ENCODE assay signal across 8 cellular contexts in the genomic region with DNA sequence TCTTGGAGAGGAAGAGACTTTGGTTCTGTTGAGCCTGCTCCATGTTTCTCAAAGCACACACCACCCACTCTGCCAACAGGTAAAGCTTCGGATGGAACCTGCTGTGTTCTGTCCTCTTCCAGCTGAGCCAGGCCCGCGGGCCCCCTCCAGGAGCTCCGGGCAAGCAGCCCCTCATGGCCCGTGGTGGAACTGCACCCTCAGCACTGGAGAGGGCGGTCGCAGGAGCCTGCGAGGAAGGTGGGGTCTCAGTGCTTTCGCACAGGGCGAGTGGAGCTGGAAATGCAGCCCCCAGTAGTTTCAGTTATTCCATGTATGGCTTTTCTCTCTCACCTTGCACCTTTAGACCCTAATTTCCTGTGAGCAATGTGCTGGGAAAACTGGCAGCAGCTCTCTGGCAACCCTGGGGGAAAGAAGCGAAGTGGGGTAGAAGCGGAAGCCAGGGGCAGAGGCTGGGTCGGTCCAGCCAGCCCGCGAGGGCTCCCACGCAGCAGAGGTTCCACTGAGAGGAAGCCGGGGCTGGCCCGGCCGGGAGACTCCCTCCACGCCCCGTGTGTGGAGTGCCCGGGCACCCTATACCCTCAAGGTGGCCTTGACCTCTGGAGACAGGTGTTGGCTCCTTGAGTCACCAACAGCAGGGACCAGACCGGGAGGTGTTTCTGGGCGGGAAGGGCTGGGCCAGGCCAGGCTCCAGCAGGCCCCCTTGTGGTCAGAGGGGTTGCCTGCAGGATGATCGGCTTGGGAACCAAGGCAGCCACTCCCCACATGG.
DNase-seq lines count a peak whose midpoint lies in the region; ATAC-seq and TF ChIP-seq lines count a peak whose summit lies in the region.

No MANE protein-coding gene starts in this region.

- H3K9me3 Mint-ChIP-seq in activated CD8-positive, alpha-beta T cell treated with anti-CD3 and anti-CD28 coated beads, Interleukin-2, amount 10 ng/mL, durations not matched to agents 7 days and 5 days (ENCODE audit: insufficient read depth): no peaks in the 10 kb centered on the region
- H3K9me3 Mint-ChIP-seq in endothelial cell (ENCODE audit: unreplicated experiment): no peaks in the 10 kb centered on the region

- CTCF ChIA-PET in activated CD8-positive, alpha-beta T cell treated with anti-CD3 and anti-CD28 coated beads, Interleukin-2, amount 10 ng/mL, durations not matched to agents 7 days and 5 days (lab: Charles Lee): interaction anchor here (0.7 to 1.8 kb wide), 21 partner anchors 8 to 583 kb away, joined by 3 to 13 read pairs (median 5); no protein-coding TSS in a partner anchor

- intact Hi-C loops in Right ventricle myocardium inferior (cut with DNase I) (loop anchor here (10.0 kb wide), 1 partner anchor 331 kb away; no protein-coding TSS in a partner anchor), cardiac septum (cut with DNase I) (no loop called here)

- POLR2A ChIA-PET in activated CD8-positive, alpha-beta T cell treated with anti-CD3 and anti-CD28 coated beads, Interleukin-2, amount 10 ng/mL, durations not matched to agents 7 days and 5 days (lab: Charles Lee): no interaction called here

- H3K4me1 Mint-ChIP-seq in activated CD8-positive, alpha-beta T cell treated with anti-CD3 and anti-CD28 coated beads, Interleukin-2, amount 10 ng/mL, durations not matched to agents 7 days and 5 days (ENCODE audit: low read depth): peaks cover 7% of the 10 kb centered on the region
- no peaks in the 10 kb centered on the region for H3K4me1 Mint-ChIP-seq in endothelial cell (ENCODE audit: unreplicated experiment)

- DNase-seq in Right ventricle myocardium inferior (ENCODE audit: missing footprints) (no peak), cardiac septum (ENCODE audit: low spot score) (no peak), NCI-H2196 treated with DMSO at 0.1 percent for 48 hours (lab: John Stamatoyannopoulos, UW; ENCODE audit: unreplicated experiment) (peak; percentile 17), endothelial cell (ENCODE audit: low spot score) (peak; percentile 88), myocyte (ENCODE audit: low read depth) (peak; percentile 46)
- peak; percentile 70 for DNase-seq in activated CD8-positive, alpha-beta T cell treated with anti-CD3 and anti-CD28 coated beads, Interleukin-2, amount 10 ng/mL, durations not matched to agents 7 days and 5 days
- peak; percentile 26 to 84 (median 66) for DNase-seq in stimulated activated naive CD4-positive, alpha-beta T cell (lab: John Stamatoyannopoulos, UW)

- H3K27me3 Mint-ChIP-seq in activated CD8-positive, alpha-beta T cell treated with anti-CD3 and anti-CD28 coated beads, Interleukin-2, amount 10 ng/mL, durations not matched to agents 7 days and 5 days (ENCODE audit: low read depth): no peaks in the 10 kb centered on the region
- peaks cover 10% of the 10 kb centered on the region for H3K27me3 Mint-ChIP-seq in endothelial cell (ENCODE audit: unreplicated experiment)

- TF ChIP-seq CTCF in endothelial cell (IDR thresholded peaks at IDR 0.05; ENCODE audit: unreplicated experiment): peak; percentile 81

- no peaks in the 10 kb centered on the region for H3K36me3 Mint-ChIP-seq in activated CD8-positive, alpha-beta T cell treated with anti-CD3 and anti-CD28 coated beads, Interleukin-2, amount 10 ng/mL, durations not matched to agents 7 days and 5 days (ENCODE audit: low read depth)
- H3K36me3 Mint-ChIP-seq in endothelial cell (ENCODE audit: low read depth, unreplicated experiment): no peaks in the 10 kb centered on the region

- H3K4me3 Mint-ChIP-seq in activated CD8-positive, alpha-beta T cell treated with anti-CD3 and anti-CD28 coated beads, Interleukin-2, amount 10 ng/mL, durations not matched to agents 7 days and 5 days: peak overlapping the region; percentile 73
- no peak overlapping the region for H3K4me3 Mint-ChIP-seq in endothelial cell (ENCODE audit: unreplicated experiment)

- ATAC-seq in Right ventricle myocardium inferior: peak; percentile 53
- peak; percentile 76 for ATAC-seq in HG02970 (IDR thresholded peaks at IDR 0.05; ENCODE audit: low FRiP score, unreplicated experiment)
- peak; percentile 93 for ATAC-seq in activated CD8-positive, alpha-beta T cell treated with anti-CD3 and anti-CD28 coated beads, Interleukin-2, amount 10 ng/mL, durations not matched to agents 7 days and 5 days

- H3K27ac Mint-ChIP-seq in activated CD8-positive, alpha-beta T cell treated with anti-CD3 and anti-CD28 coated beads, Interleukin-2, amount 10 ng/mL, durations not matched to agents 7 days and 5 days: peak overlapping the region; percentile 25
- no peak overlapping the region for H3K27ac Mint-ChIP-seq in endothelial cell (ENCODE audit: unreplicated experiment)

Comparison
In these comparisons a context has a peak if more than half of its experiments do, and no peak if none do; other contexts are left out.
1. DNase-seq: peak in NCI-H2196 treated with DMSO at 0.1 percent for 48 hours (single experiment), activated CD8-positive, alpha-beta T cell treated with anti-CD3 and anti-CD28 coated beads, Interleukin-2, amount 10 ng/mL, durations not matched to agents 7 days and 5 days (single experiment), endothelial cell (single experiment), myocyte (single experiment) and stimulated activated naive CD4-positive, alpha-beta T cell (6 of 6); none in Right ventricle myocardium inferior (single experiment) and cardiac septum (single experiment).
2. Peak in every context shown above with its lines, with median percentiles within 50 percentile points of each other: ATAC-seq.